ENCODE assay signal across 8 cellular contexts in the genomic region with DNA sequence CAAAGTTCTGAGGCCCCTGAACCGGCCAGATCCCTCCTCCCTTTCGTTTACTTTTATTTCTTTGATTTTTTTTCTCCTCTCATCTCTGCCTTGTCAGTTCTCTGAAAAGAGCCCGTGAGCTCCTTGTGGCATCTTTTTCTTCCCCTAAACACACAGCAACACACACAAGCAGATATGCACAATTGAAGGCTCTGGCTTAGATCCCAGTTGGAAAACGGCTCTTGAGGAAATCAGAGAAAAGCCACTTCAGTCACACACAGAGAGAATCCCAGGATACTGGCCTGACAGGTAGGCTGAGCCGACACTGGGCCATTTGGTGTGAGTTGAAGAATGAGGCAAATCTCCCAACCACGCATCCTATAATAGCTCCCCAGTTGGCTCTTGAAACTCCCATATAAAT. TPM values are rescaled to one million over a fixed set of nuclear protein-coding genes. Genes with fewer than 3 reads are reported as not detected.
DNase-seq lines count a peak whose midpoint lies in the region; ATAC-seq and TF ChIP-seq lines count a peak whose summit lies in the region.

No MANE protein-coding gene starts in this region.

- H3K27me3 Mint-ChIP-seq in memory B cell = no peaks in the 10 kb centered on the region

- no peaks in the 10 kb centered on the region for H3K9me3 Mint-ChIP-seq in memory B cell

- peaks cover 15% of the 10 kb centered on the region for H3K4me1 Mint-ChIP-seq in memory B cell

- no peak for TF ChIP-seq POLR2A in upper lobe of left lung (IDR thresholded peaks at IDR 0.05)

- H3K27ac ChIP-seq in heart right ventricle (peak overlapping the region in 5 of 10 donors; percentile 15 to 52 (median 25)), ascending aorta (no peak overlapping the region), upper lobe of left lung (peak overlapping the region in 2 of 4 donors; percentile 49 to 66)

- TF ChIP-seq CTCF in heart right ventricle (IDR thresholded peaks at IDR 0.05) = no peak
- TF ChIP-seq CTCF in ascending aorta (IDR thresholded peaks at IDR 0.05) = no peak
- TF ChIP-seq CTCF in upper lobe of left lung (IDR thresholded peaks at IDR 0.05) = no peak

- no peaks in the 10 kb centered on the region for H3K36me3 Mint-ChIP-seq in memory B cell

- H3K36me3 ChIP-seq in heart right ventricle (peaks cover 0 to 2% (median 0%) of the 10 kb centered on the region in 9 donors), ascending aorta (no peaks in the 10 kb centered on the region), upper lobe of left lung (no peaks in the 10 kb centered on the region)

- ATAC-seq in heart right ventricle (peak in 1 of 8 donors; percentile 10), memory B cell (ENCODE audit: low read depth) (no peak), upper lobe of left lung (ENCODE audit: low FRiP score in 2 of 2) (no peak)

- DNase-seq in heart right ventricle (no peak), cardiac septum (ENCODE audit: low spot score) (no peak), ascending aorta (ENCODE audit: low spot score in 2 of 2) (no peak), memory B cell (ENCODE audit: low spot score in 2 of 2) (no peak), upper lobe of left lung (no peak), NOMO-1 (lab: John Stamatoyannopoulos, UW; ENCODE audit: unreplicated experiment in 2 of 2) (no peak), Kasumi-1 (lab: John Stamatoyannopoulos, UW) (no peak), NCI-H1694 treated with DMSO at 0.1 percent for 48 hours (lab: John Stamatoyannopoulos, UW) (no peak)

- TF ChIP-seq EP300 in upper lobe of left lung (IDR thresholded peaks at IDR 0.05) = no peak

- H3K27ac Mint-ChIP-seq in memory B cell = no peak overlapping the region

- intact Hi-C loops in heart right ventricle (cut with DNase I) = loop anchor here in 3 of 10 donors (5.0 to 10.0 kb wide), 3 partner anchors 115 to 1233 kb away; no protein-coding TSS in a partner anchor
- intact Hi-C loops in cardiac septum (cut with DNase I) = loop anchor here (5.0 kb wide), 2 partner anchors 115 to 315 kb away; a partner anchor contains a TSS
- intact Hi-C loops in ascending aorta (cut with DNase I) = loop anchor here (2.0 kb wide), 1 partner anchor 1229 kb away; no protein-coding TSS in a partner anchor

- H3K27me3 ChIP-seq in heart right ventricle = peaks cover 0 to 36% (median 0%) of the 10 kb centered on the region in 7 donors
- no peaks in the 10 kb centered on the region for H3K27me3 ChIP-seq in ascending aorta
- H3K27me3 ChIP-seq in upper lobe of left lung = no peaks in the 10 kb centered on the region

- no peaks in the 10 kb centered on the region for H3K9me3 ChIP-seq in heart right ventricle
- H3K9me3 ChIP-seq in ascending aorta = no peaks in the 10 kb centered on the region
- no peaks in the 10 kb centered on the region for H3K9me3 ChIP-seq in upper lobe of left lung

- WGBS in heart right ventricle, 2 donors = 28 to 32% methylated on average over 6 of the region's 6 CpGs
- 18 to 40% methylated on average over 6 of the region's 6 CpGs for WGBS in upper lobe of left lung, 2 donors

- peak overlapping the region; percentile 84 for H3K4me3 Mint-ChIP-seq in memory B cell

- H3K4me1 ChIP-seq in heart right ventricle (peaks cover 0 to 28% (median 8%) of the 10 kb centered on the region in 9 donors), ascending aorta (no peaks in the 10 kb centered on the region), upper lobe of left lung (peaks cover 0 to 15% (median 1%) of the 10 kb centered on the region in 4 donors)

- peak overlapping the region in 6 of 10 donors; percentile 45 to 53 (median 50) for H3K4me3 ChIP-seq in heart right ventricle
- peak overlapping the region; percentile 44 to 68 for H3K4me3 ChIP-seq in ascending aorta
- H3K4me3 ChIP-seq in upper lobe of left lung = peak overlapping the region in 3 of 4 donors; percentile 34 to 53 (median 46)

RNA-seq across cellular contexts. Expression of a gene that starts 12.9 kb away (rescaled TPM):
- total RNA-seq in heart right ventricle (10 to 100 TPM in 8 of 10 donors, 1 to 10 TPM in 2; 9.3 to 31.7 (median 16.1) TPM), cardiac septum (14.0 TPM), ascending aorta (76.2 TPM), upper lobe of left lung (10 to 100 TPM in 3 of 6 donors, 1 to 10 TPM in 3; 3.3 to 31.9 (median 8.6) TPM)
- polyA plus RNA-seq in heart right ventricle = 10 to 100 TPM; 12.2 to 24.5 TPM
